19 cellular contexts compared by ENCODE assay signal in genomic region chr1:64516803-64517568, GRCh38. TPM values are rescaled to one million over a fixed set of nuclear protein-coding genes. Genes with fewer than 3 reads are reported as not detected.
DNase-seq lines count a peak whose midpoint lies in the region; ATAC-seq and TF ChIP-seq lines count a peak whose summit lies in the region.
"Had no signal": no experiment of that assay in that cellular context is flagged by ENCODE, and none has a peak within 500 bp of the region (broad histone marks: within the 10 kb centered on the region; RNA-seq: fewer than 3 reads in every experiment).

No MANE protein-coding gene starts in this region.

- no peak overlapping the region for H3K4me2 ChIP-seq in SK-N-SH
- peak overlapping the region; percentile 45 for H3K4me2 ChIP-seq in fibroblast of lung (ENCODE audit: extremely low read depth, insufficient read depth, low read length)

- no peak overlapping the region for H3K4me3 ChIP-seq in SK-N-SH (ENCODE audit: low read depth in 2 of 2, low read length in 1 of 2)
- no peak overlapping the region for H3K4me3 ChIP-seq in fibroblast of lung (replicated peaks in 1 of 4; ENCODE audit: control extremely low read depth in 1 of 4, insufficient read depth in 1 of 4, low read depth in 3 of 4, low read length in 4 of 4)
- no peak overlapping the region for H3K4me3 ChIP-seq in skeletal muscle cell (ENCODE audit: low read depth, low read length)
- H3K4me3 ChIP-seq: K562, Peyer's patch, stomach had no signal

- H3F3A ChIP-seq in SK-N-SH (replicated peaks; ENCODE audit: insufficient read depth) = peaks cover 26% of the 10 kb centered on the region

- TF ChIP-seq RAD21 in SK-N-SH (IDR thresholded peaks at IDR 0.05; ENCODE audit: low read length) = no peak

- H2AFZ ChIP-seq in SK-N-SH (ENCODE audit: low read depth) (no peak overlapping the region), fibroblast of lung (ENCODE audit: low read length) (no peak overlapping the region)

- no peak overlapping the region for H3K9ac ChIP-seq in SK-N-SH
- H3K9ac ChIP-seq in fibroblast of lung (ENCODE audit: insufficient read depth, low read length) = no peak overlapping the region

- no peak for TF ChIP-seq CTCF in SK-N-SH (IDR thresholded peaks at IDR 0.05)
- TF ChIP-seq CTCF in fibroblast of lung (conservative IDR thresholded peaks at IDR 0.05 in 1 of 2, IDR thresholded peaks at IDR 0.05 in 1 of 2; ENCODE audit: low read depth in 1 of 2, low read length in 2 of 2) = no peak

- ATAC-seq in HG03159 (IDR thresholded peaks at IDR 0.05; ENCODE audit: unreplicated experiment) = no peak
- ATAC-seq: CD8-positive, alpha-beta T cell; effector memory CD8-positive, alpha-beta T cell; K562; naive thymus-derived CD4-positive, alpha-beta T cell had no signal

- POLR2A ChIA-PET in SK-N-SH (lab: Yijun Ruan, JAX) = interaction anchor here (1.5 kb wide), 1 partner anchor 12 kb away, joined by 3 read pairs; no protein-coding TSS in a partner anchor

- no peaks in the 10 kb centered on the region for H4K20me1 ChIP-seq in SK-N-SH (ENCODE audit: insufficient read depth)
- no peaks in the 10 kb centered on the region for H4K20me1 ChIP-seq in fibroblast of lung (ENCODE audit: control insufficient read depth, extremely low read depth, insufficient read depth, low read length)

- no peaks in the 10 kb centered on the region for H3K9me3 ChIP-seq in SK-N-SH
- no peaks in the 10 kb centered on the region for H3K9me3 ChIP-seq in fibroblast of lung (ENCODE audit: control insufficient read depth, insufficient read depth, low read depth, low read length)
- H3K9me3 ChIP-seq: Peyer's patch, stomach had no signal

- H3K27ac ChIP-seq in SK-N-SH (ENCODE audit: low read depth in 2 of 2, low read length in 1 of 2) (peak overlapping the region; percentile 28 to 52; a peak in 3 of 4 replicates), fibroblast of lung (ENCODE audit: insufficient read depth, low read length) (peak overlapping the region; percentile 24)
- H3K27ac ChIP-seq: Peyer's patch had no signal

- H3K4me1 ChIP-seq in SK-N-SH (ENCODE audit: control insufficient read depth in 1 of 2, insufficient read depth in 2 of 2, low read depth in 1 of 2, low read length in 1 of 2) = peaks cover 48 to 57% of the 10 kb centered on the region in 2 experiments; a peak in 3 of 4 replicates
- peaks cover 27% of the 10 kb centered on the region for H3K4me1 ChIP-seq in fibroblast of lung (ENCODE audit: control insufficient read depth, extremely low read depth, insufficient read depth, low read length)

- H3K36me3 ChIP-seq in SK-N-SH (replicated peaks in 1 of 2; ENCODE audit: control insufficient read depth in 1 of 2, insufficient read depth in 2 of 2, low read length in 1 of 2) = no peaks in the 10 kb centered on the region
- H3K36me3 ChIP-seq in fibroblast of lung (ENCODE audit: control insufficient read depth, insufficient read depth, low read length) = no peaks in the 10 kb centered on the region
- H3K36me3 ChIP-seq: Peyer's patch, stomach had no signal

- peak; percentile 59 for DNase-seq in GM03348 (ENCODE audit: low spot score)
- no peak for DNase-seq in SK-N-SH
- peak in 1 of 2 donors; percentile 81 for DNase-seq in fibroblast of lung (ENCODE audit: low read depth in 2 of 2)
- peak; percentile 19 for DNase-seq in skeletal muscle cell (ENCODE audit: low read depth)
- no peak for DNase-seq in stimulated activated CD4-positive, alpha-beta T cell treated with anti-CD3 and anti-CD28 coated beads, Interleukin-4, amount 100 ng/mL, for 24 hours
- no peak for DNase-seq in cerebellar nuclear complex (lab: John Stamatoyannopoulos, UW)
- DNase-seq in stimulated activated naive CD4-positive, alpha-beta T cell treated with Interleukin-2 at 50 U/mL for 16 hours (lab: John Stamatoyannopoulos, UW) = no peak
- DNase-seq: activated CD4-positive, CD25-positive, alpha-beta regulatory T cell treated with anti-CD3 and anti-CD28 coated beads, Interleukin-2, amount 50 U/mL, for 72 hours; activated T-cell treated with anti-CD3 and anti-CD28 coated beads, Interleukin-2, amount 50 U/mL, for 1 hour; amygdala; CD8-positive, alpha-beta T cell; effector memory CD8-positive, alpha-beta T cell; naive thymus-derived CD4-positive, alpha-beta T cell; NCI-H510A treated with DMSO at 0.1 percent for 48 hours; Peyer's patch; stomach had no signal

- peak in 1 of 2 experiments; percentile 80; a peak in 2 of 4 replicates for TF ChIP-seq EP300 in SK-N-SH (IDR thresholded peaks at IDR 0.05; ENCODE audit: borderline replicate concordance in 1 of 2, low read depth in 1 of 2, low read length in 1 of 2)

- WGBS in SK-N-SH (ENCODE audit: low lambda C conversion rate) = 53% methylated on average over 2 of the region's 2 CpGs

- H3K27me3 ChIP-seq in SK-N-SH (ENCODE audit: insufficient read depth) = no peaks in the 10 kb centered on the region
- H3K27me3 ChIP-seq in fibroblast of lung (ENCODE audit: control insufficient read depth, insufficient read depth, low read length) = no peaks in the 10 kb centered on the region
- H3K27me3 ChIP-seq: Peyer's patch, stomach had no signal

- H3K79me2 ChIP-seq in SK-N-SH (ENCODE audit: insufficient read depth) = peaks cover 13% of the 10 kb centered on the region
- H3K79me2 ChIP-seq in fibroblast of lung (ENCODE audit: control insufficient read depth, insufficient read depth, low read length) = no peaks in the 10 kb centered on the region

- CTCF ChIA-PET in SK-N-SH (lab: Yijun Ruan, JAX) = interaction anchor here (0.6 to 1.2 kb wide), 2 partner anchors 24 to 452 kb away, joined by 3 read pairs; no protein-coding TSS in a partner anchor

- H3K9me2 ChIP-seq in SK-N-SH = no peaks in the 10 kb centered on the region

TF ChIP-seq in SK-N-SH, 30 proteins besides CTCF, POLR2A, EP300 and RAD21 (continues in another document):
- TF ChIP-seq FOXJ3 (CRISPR knock-in tag; IDR thresholded peaks at IDR 0.05) (no peak), CHD2 (IDR thresholded peaks at IDR 0.05; ENCODE audit: low read length, partially characterized antibody) (no peak), EZH2phosphoT487 (IDR thresholded peaks at IDR 0.05; ENCODE audit: borderline replicate concordance, low read depth) (no peak), TEAD4 (IDR thresholded peaks at IDR 0.05; ENCODE audit: borderline replicate concordance, insufficient read depth) (peak; percentile 86), IRF3 (IDR thresholded peaks at IDR 0.05; ENCODE audit: low read depth, low read length) (no peak), GATA2 (CRISPR knock-in tag; IDR thresholded peaks at IDR 0.05) (no peak), ZBTB33 (IDR thresholded peaks at IDR 0.05; ENCODE audit: borderline replicate concordance, low read depth) (0 out of 2 replicates have a peak, but pooled peaks have one; percentile 22), MEF2A (IDR thresholded peaks at IDR 0.05; ENCODE audit: borderline replicate concordance, low read depth) (no peak), SMC3 (IDR thresholded peaks at IDR 0.05; ENCODE audit: low read depth, low read length) (no peak), NFIC (IDR thresholded peaks at IDR 0.05; ENCODE audit: borderline replicate concordance) (peak; percentile 70), RXRA (IDR thresholded peaks at IDR 0.05; ENCODE audit: borderline replicate concordance, low read depth) (peak; percentile 45; the same call in 1 of the 2 replicates), PBX3 (IDR thresholded peaks at IDR 0.05) (peak; percentile 83), YY1 (IDR thresholded peaks at IDR 0.05; ENCODE audit: low read depth) (no peak; the same call in 1 of the 2 replicates), FOSL2 (IDR thresholded peaks at IDR 0.05; ENCODE audit: borderline replicate concordance, low read depth) (peak; percentile 58; the same call in 1 of the 2 replicates), FOXM1 (IDR thresholded peaks at IDR 0.05; ENCODE audit: low read depth) (peak; percentile 62; the same call in 1 of the 2 replicates), RFX5 (IDR thresholded peaks at IDR 0.05; ENCODE audit: low read length) (no peak)

RNA-seq across cellular contexts. Expression of gene CACHD1, which starts 47.1 kb away (rescaled TPM):
- polyA plus RNA-seq in SK-N-SH (2012; rRNA removed) (2.2 and 2.4 TPM in 2 replicates), fibroblast of lung (2.9 TPM in 2 replicates)
- polyA plus RNA-seq in SK-N-SH (2012; cell fraction: cytosol; rRNA removed) = 3.2 TPM in 2 replicates
- 3.7 and 4.7 TPM in 2 replicates for polyA plus RNA-seq in SK-N-SH (2012; cell fraction: nucleus; rRNA removed)
- 4.6 and 5.4 TPM in 2 replicates for total RNA-seq in fibroblast of lung
- polyA plus RNA-seq in fibroblast of lung (2012) = 3.1 and 4.0 TPM in 2 replicates
- 4.6 and 6.6 TPM in 2 replicates for polyA minus RNA-seq in fibroblast of lung (ENCODE audit: low replicate concordance)
- total RNA-seq: T-helper 1 cell treated with Interleukin-12 subunit alpha and Interleukin-12 subunit beta and Interleukin-4 antibody, amounts not matched to agents 30 ng/mL and 1 ng/mL, for 36 hours had no signal
- polyA plus RNA-seq: K562 had no signal

Comparison
In these comparisons a context has a peak if more than half of its experiments do, and no peak if none do; other contexts are left out.
1. DNase-seq: peak in GM03348 (single experiment) and skeletal muscle cell (single experiment); none in SK-N-SH (single experiment), stimulated activated CD4-positive, alpha-beta T cell treated with anti-CD3 and anti-CD28 coated beads, Interleukin-4, amount 100 ng/mL, for 24 hours (single experiment), cerebellar nuclear complex (0 of 2) and stimulated activated naive CD4-positive, alpha-beta T cell treated with Interleukin-2 at 50 U/mL for 16 hours (single experiment).